In genomic region chr1:205321109-205321958, GRCh38 we compare ENCODE assay signal across 8 cellular contexts. TPM values are rescaled to one million over a fixed set of nuclear protein-coding genes. Genes with fewer than 3 reads are reported as not detected.
DNase-seq lines count a peak whose midpoint lies in the region; ATAC-seq and TF ChIP-seq lines count a peak whose summit lies in the region.

TSS of gene NUAK2 (minus strand) at chr1:205321745. CDS start at chr1:205321628, 117 bp downstream.

- H3K27me3 Mint-ChIP-seq in activated CD8-positive, alpha-beta T cell treated with anti-CD3 and anti-CD28 coated beads, Interleukin-2, amount 10 ng/mL, durations not matched to agents 7 days and 5 days (ENCODE audit: low read depth), result peaks cover 35% of the 10 kb centered on the region

- under 1% methylated on average over 47 of the region's 79 CpGs for WGBS in right lobe of liver (ENCODE audit: insufficient coverage, low coverage, low lambda C conversion rate, missing lambda C conversion rate)

- CTCF ChIA-PET in activated CD8-positive, alpha-beta T cell treated with anti-CD3 and anti-CD28 coated beads, Interleukin-2, amount 10 ng/mL, durations not matched to agents 7 days and 5 days (lab: Charles Lee), result interaction anchor here (0.7 to 25.3 kb wide), 9 partner anchors 10 to 266 kb away, joined by 3 to 1266 read pairs (median 5); no protein-coding TSS in a partner anchor

- peak; percentile 92 for TF ChIP-seq POLR2A in right lobe of liver (IDR thresholded peaks at IDR 0.05)

- POLR2A ChIA-PET in activated CD8-positive, alpha-beta T cell treated with anti-CD3 and anti-CD28 coated beads, Interleukin-2, amount 10 ng/mL, durations not matched to agents 7 days and 5 days (lab: Charles Lee), result interaction anchor here (0.7 to 5.1 kb wide), 7 partner anchors 31 to 198 kb away, joined by 3 to 34 read pairs (median 4); no protein-coding TSS in a partner anchor

- peaks cover 52% of the 10 kb centered on the region for H3K4me1 Mint-ChIP-seq in activated CD8-positive, alpha-beta T cell treated with anti-CD3 and anti-CD28 coated beads, Interleukin-2, amount 10 ng/mL, durations not matched to agents 7 days and 5 days (ENCODE audit: low read depth)

- H3K27ac ChIP-seq in C4-2B, result peak within 1 kb of the TSS; percentile 99
- peak within 1 kb of the TSS; percentile 64 to 85 (median 81) for H3K27ac ChIP-seq in right lobe of liver

- H3K27me3 ChIP-seq in right lobe of liver, result no peaks in the 10 kb centered on the region

- intact Hi-C loops in right lobe of liver (cut with DNase I), result no loop called here

- peak; percentile 52 for TF ChIP-seq CTCF in C4-2B (conservative IDR thresholded peaks at IDR 0.05)
- peak in 3 of 4 donors; percentile 22 to 32 (median 27) for TF ChIP-seq CTCF in right lobe of liver (IDR thresholded peaks at IDR 0.05)

- peak within 1 kb of the TSS; percentile 57 to 91 (median 72) for H3K4me3 ChIP-seq in right lobe of liver

- DNase-seq in NCI-H69 (lab: John Stamatoyannopoulos, UW) (peak; percentile 97), ecto neural progenitor cell (ENCODE audit: low spot score) (peak; percentile 98), right lobe of liver (peak; percentile 97)
- DNase-seq in activated CD8-positive, alpha-beta T cell treated with anti-CD3 and anti-CD28 coated beads, Interleukin-2, amount 10 ng/mL, durations not matched to agents 7 days and 5 days, result peak; percentile 69
- DNase-seq in stimulated activated CD4-positive, alpha-beta T cell treated with anti-CD3 and anti-CD28 coated beads, Interleukin-4, amount 100 ng/mL, for 1 hour, result peak; percentile 88

- peak within 1 kb of the TSS; percentile 56 for H3K27ac Mint-ChIP-seq in activated CD8-positive, alpha-beta T cell treated with anti-CD3 and anti-CD28 coated beads, Interleukin-2, amount 10 ng/mL, durations not matched to agents 7 days and 5 days

- no peaks in the 10 kb centered on the region for H3K9me3 Mint-ChIP-seq in activated CD8-positive, alpha-beta T cell treated with anti-CD3 and anti-CD28 coated beads, Interleukin-2, amount 10 ng/mL, durations not matched to agents 7 days and 5 days (ENCODE audit: insufficient read depth)

- H3K36me3 Mint-ChIP-seq in activated CD8-positive, alpha-beta T cell treated with anti-CD3 and anti-CD28 coated beads, Interleukin-2, amount 10 ng/mL, durations not matched to agents 7 days and 5 days (ENCODE audit: low read depth), result no peaks in the 10 kb centered on the region

- peak; percentile 50 for ATAC-seq in HG02759 (IDR thresholded peaks at IDR 0.05; ENCODE audit: unreplicated experiment)
- peak; percentile 79 for ATAC-seq in activated CD8-positive, alpha-beta T cell treated with anti-CD3 and anti-CD28 coated beads, Interleukin-2, amount 10 ng/mL, durations not matched to agents 7 days and 5 days
- ATAC-seq in right lobe of liver, result peak; percentile 78 to 94 (median 81)
- no peak for ATAC-seq in GM19467 (IDR thresholded peaks at IDR 0.05; ENCODE audit: unreplicated experiment)

- H3K9me3 ChIP-seq in right lobe of liver, result no peaks in the 10 kb centered on the region

- peak within 1 kb of the TSS; percentile 87 for H3K4me3 Mint-ChIP-seq in activated CD8-positive, alpha-beta T cell treated with anti-CD3 and anti-CD28 coated beads, Interleukin-2, amount 10 ng/mL, durations not matched to agents 7 days and 5 days

- H3K4me1 ChIP-seq in right lobe of liver, result peaks cover 0 to 45% (median 15%) of the 10 kb centered on the region in 4 donors

- no peaks in the 10 kb centered on the region for H3K36me3 ChIP-seq in right lobe of liver

RNA-seq across cellular contexts. Expression of gene NUAK2, which starts in this region (rescaled TPM):
- 1 to 10 TPM; 1.6 TPM for total RNA-seq in activated CD8-positive, alpha-beta T cell treated with anti-CD3 and anti-CD28 coated beads, Interleukin-2, amount 10 ng/mL, durations not matched to agents 7 days and 5 days
- total RNA-seq in right lobe of liver, result 1 to 10 TPM in 5 of 6 experiments, under 1 TPM in 1; 0.88 to 5.1 (median 2.1) TPM
